21 cellular contexts compared by ENCODE assay signal in genomic region chr5:173637340-173637739, GRCh38. TPM values are rescaled to one million over a fixed set of nuclear protein-coding genes. Genes with fewer than 3 reads are reported as not detected.
DNase-seq lines count a peak whose midpoint lies in the region; ATAC-seq and TF ChIP-seq lines count a peak whose summit lies in the region.
"Had no signal": no experiment of that assay in that cellular context is flagged by ENCODE, and none has a peak within 500 bp of the region (broad histone marks: within the 10 kb centered on the region; RNA-seq: fewer than 3 reads in every experiment).

No MANE protein-coding gene starts in this region.

- H3K36me3 Mint-ChIP-seq in activated CD4-positive, alpha-beta T cell treated with anti-CD3 and anti-CD28 coated beads, Interleukin-2, amount 10 ng/mL, durations not matched to agents 24 days and 14 days (ENCODE audit: low read depth) = no peaks in the 10 kb centered on the region
- H3K36me3 Mint-ChIP-seq in brain (no peaks in the 10 kb centered on the region), T-cell (no peaks in the 10 kb centered on the region)
- H3K36me3 Mint-ChIP-seq: CD8-positive, alpha-beta memory T cell had no signal

- intact Hi-C loops in activated CD4-positive, alpha-beta T cell treated with anti-CD3 and anti-CD28 coated beads, Interleukin-2, amount 10 ng/mL, durations not matched to agents 24 days and 14 days (cut with micrococcal nuclease) = no loop called here

- POLR2A ChIA-PET in T-cell (lab: Charles Lee) = no interaction called here

- no peak overlapping the region for H3K4me3 Mint-ChIP-seq in activated CD4-positive, alpha-beta T cell treated with anti-CD3 and anti-CD28 coated beads, Interleukin-2, amount 10 ng/mL, durations not matched to agents 24 days and 14 days
- H3K4me3 Mint-ChIP-seq in stimulated activated naive CD8-positive, alpha-beta T cell treated with anti-CD3 and anti-CD28 coated beads, Interleukin-15, amount 100 ng/mL, for 72 hours = no peak overlapping the region
- H3K4me3 Mint-ChIP-seq in brain (peak overlapping the region in 2 of 5 experiments; percentile 18 to 37), T-cell (no peak overlapping the region)
- H3K4me3 Mint-ChIP-seq: CD8-positive, alpha-beta memory T cell had no signal

- TF ChIP-seq CTCF in brain (conservative IDR thresholded peaks at IDR 0.05) = no peak

- peak; percentile 24 for DNase-seq in activated CD4-positive, alpha-beta T cell treated with anti-CD3 and anti-CD28 coated beads for 48 hours
- DNase-seq in activated CD4-positive, alpha-beta T cell treated with anti-CD3 and anti-CD28 coated beads, Interleukin-2, amount 10 ng/mL, durations not matched to agents 24 days and 14 days = no peak
- DNase-seq in stimulated activated naive CD8-positive, alpha-beta T cell treated with anti-CD3 and anti-CD28 coated beads, Interleukin-15, Interleukin-2, amounts not matched to agents 100 U/mL and 50 U/mL, for 24 hours = no peak
- no peak for DNase-seq in stimulated activated naive CD8-positive, alpha-beta T cell treated with anti-CD3 and anti-CD28 coated beads, Interleukin-15, amount 100 ng/mL, for 72 hours
- DNase-seq in activated naive CD4-positive, alpha-beta T cell treated with anti-CD3 and anti-CD28 coated beads, Interleukin-2, amount 50 U/mL, for 16 hours = no peak
- no peak for DNase-seq in T-cell
- DNase-seq: CD8-positive, alpha-beta memory T cell; DMS53; EL; GOT3; KBM-7; MV-4-11; NCI-H187; NCI-H2107; NCI-H510A; NCI-H748 treated with DMSO at 0.1 percent for 48 hours; NK-92 treated with Interleukin-12 subunit alpha and Interleukin-12 subunit beta, amount 100 ng/mL, for 24 hours; SHP77 had no signal

- H3K27ac Mint-ChIP-seq in activated CD4-positive, alpha-beta T cell treated with anti-CD3 and anti-CD28 coated beads, Interleukin-2, amount 10 ng/mL, durations not matched to agents 24 days and 14 days = no peak overlapping the region
- no peak overlapping the region for H3K27ac Mint-ChIP-seq in stimulated activated naive CD8-positive, alpha-beta T cell treated with anti-CD3 and anti-CD28 coated beads, Interleukin-15, amount 100 ng/mL, for 72 hours
- peak overlapping the region in 3 of 5 experiments; percentile 2 to 65 (median 38) for H3K27ac Mint-ChIP-seq in brain
- no peak overlapping the region for H3K27ac Mint-ChIP-seq in T-cell
- H3K27ac Mint-ChIP-seq: CD8-positive, alpha-beta memory T cell had no signal

- no peaks in the 10 kb centered on the region for H3K4me1 Mint-ChIP-seq in activated CD4-positive, alpha-beta T cell treated with anti-CD3 and anti-CD28 coated beads, Interleukin-2, amount 10 ng/mL, durations not matched to agents 24 days and 14 days
- no peaks in the 10 kb centered on the region for H3K4me1 Mint-ChIP-seq in stimulated activated naive CD8-positive, alpha-beta T cell treated with anti-CD3 and anti-CD28 coated beads, Interleukin-15, amount 100 ng/mL, for 72 hours
- H3K4me1 Mint-ChIP-seq in brain = peaks cover 55% of the 10 kb centered on the region
- peaks cover 0 to 3% (median 0%) of the 10 kb centered on the region in 3 donors for H3K4me1 Mint-ChIP-seq in T-cell

- H3K27me3 Mint-ChIP-seq in activated CD4-positive, alpha-beta T cell treated with anti-CD3 and anti-CD28 coated beads, Interleukin-2, amount 10 ng/mL, durations not matched to agents 24 days and 14 days = peaks cover 2% of the 10 kb centered on the region
- no peaks in the 10 kb centered on the region for H3K27me3 Mint-ChIP-seq in stimulated activated naive CD8-positive, alpha-beta T cell treated with anti-CD3 and anti-CD28 coated beads, Interleukin-15, amount 100 ng/mL, for 72 hours
- H3K27me3 Mint-ChIP-seq in brain = no peaks in the 10 kb centered on the region
- H3K27me3 Mint-ChIP-seq in T-cell = peaks cover 0 to 4% of the 10 kb centered on the region in 2 donors

- CTCF ChIA-PET in T-cell (lab: Charles Lee) = no interaction called here

- no peaks in the 10 kb centered on the region for H3K9me3 Mint-ChIP-seq in activated CD4-positive, alpha-beta T cell treated with anti-CD3 and anti-CD28 coated beads, Interleukin-2, amount 10 ng/mL, durations not matched to agents 24 days and 14 days
- no peaks in the 10 kb centered on the region for H3K9me3 Mint-ChIP-seq in stimulated activated naive CD8-positive, alpha-beta T cell treated with anti-CD3 and anti-CD28 coated beads, Interleukin-15, amount 100 ng/mL, for 72 hours
- H3K9me3 Mint-ChIP-seq in brain (peaks cover 0 to 3% (median 0%) of the 10 kb centered on the region in 5 experiments), T-cell (no peaks in the 10 kb centered on the region)
- H3K9me3 Mint-ChIP-seq: CD8-positive, alpha-beta memory T cell had no signal

- ATAC-seq in stimulated activated naive CD8-positive, alpha-beta T cell treated with anti-CD3 and anti-CD28 coated beads, Interleukin-15, Interleukin-2, amounts not matched to agents 100 U/mL and 50 U/mL, for 24 hours = peak; percentile 42
- no peak for ATAC-seq in stimulated activated naive CD8-positive, alpha-beta T cell treated with anti-CD3 and anti-CD28 coated beads, Interleukin-15, amount 100 ng/mL, for 72 hours
- ATAC-seq in T-cell (replicated peaks in 1 of 4) = no peak
- ATAC-seq: A549, GM12878 had no signal

RNA-seq across cellular contexts. Expression of gene BOD1, which starts 20.9 kb away (rescaled TPM):
- total RNA-seq in activated CD4-positive, alpha-beta T cell treated with anti-CD3 and anti-CD28 coated beads, Interleukin-2, amount 10 ng/mL, durations not matched to agents 24 days and 14 days = 31.2 and 32.6 TPM in 2 replicates
- polyA plus RNA-seq in brain (ENCODE audit: insufficient read depth, low read depth, low replicate concordance) = 60.0 TPM
- 10 to 100 TPM; 23.7 to 36.6 (median 30.1) TPM for total RNA-seq in T-cell

Comparison
In these comparisons a context has a peak if more than half of its experiments do, and no peak if none do; other contexts are left out.
1. H3K27ac Mint-ChIP-seq: peak in brain (3 of 5); none in activated CD4-positive, alpha-beta T cell treated with anti-CD3 and anti-CD28 coated beads, Interleukin-2, amount 10 ng/mL, durations not matched to agents 24 days and 14 days (single experiment), stimulated activated naive CD8-positive, alpha-beta T cell treated with anti-CD3 and anti-CD28 coated beads, Interleukin-15, amount 100 ng/mL, for 72 hours (0 of 2) and T-cell (0 of 2).